Comparison of ENCODE assay signal across 8 cellular contexts in genomic region chr5:4700082-4700481, GRCh38.
DNase-seq lines count a peak whose midpoint lies in the region; ATAC-seq and TF ChIP-seq lines count a peak whose summit lies in the region.

No MANE protein-coding gene starts in this region.

- no peaks in the 10 kb centered on the region for H3K9me3 ChIP-seq in NT2/D1 (ENCODE audit: insufficient read depth, low read length)

- H3K4me3 ChIP-seq in HL-60 (replicated peaks; ENCODE audit: insufficient read depth, low read length) = no peak overlapping the region
- no peak overlapping the region for H3K4me3 ChIP-seq in NT2/D1 (ENCODE audit: insufficient read length, low read depth)

- ATAC-seq in esophagus mucosa = peak; percentile 86

- no peaks in the 10 kb centered on the region for H3K4me1 ChIP-seq in NT2/D1 (ENCODE audit: insufficient read depth, insufficient read length)

- peak; percentile 4 for TF ChIP-seq CTCF in HL-60 (IDR thresholded peaks at IDR 0.05; ENCODE audit: insufficient read depth, low read length)

- H3K9ac ChIP-seq in NT2/D1 (ENCODE audit: insufficient read length, low read depth) = no peak overlapping the region

- H3K27ac ChIP-seq in HL-60 (replicated peaks) = no peak overlapping the region

- intact Hi-C loops in posterior cingulate gyrus (cut with DNase I) = no loop called here

- DNase-seq in AML-193 (lab: John Stamatoyannopoulos, UW) = peak; percentile 13 to 20
- peak in 1 of 2 experiments; percentile 40 for DNase-seq in HL-60 (ENCODE audit: low read depth in 1 of 2, low spot score in 1 of 2)
- DNase-seq in NT2/D1 (ENCODE audit: low read depth, low spot score) = peak; percentile 40
- peak; percentile 52 to 95 (median 80) for DNase-seq in posterior cingulate gyrus
- no peak for DNase-seq in cerebellar nuclear complex (lab: John Stamatoyannopoulos, UW)
- no peak for DNase-seq in cerebellum (ENCODE audit: low spot score)
- DNase-seq in activated naive CD4-positive, alpha-beta T cell treated with anti-CD3 and anti-CD28 coated beads, Interleukin-2, amount 50 U/mL, for 16 hours = no peak

- no peaks in the 10 kb centered on the region for H3K36me3 ChIP-seq in NT2/D1 (ENCODE audit: insufficient read depth, insufficient read length, low read length)

- H3K27me3 ChIP-seq in HL-60 (ENCODE audit: insufficient read depth, poor library complexity, severe bottlenecking) = no peaks in the 10 kb centered on the region
- no peaks in the 10 kb centered on the region for H3K27me3 ChIP-seq in NT2/D1 (ENCODE audit: insufficient read depth, insufficient read length)

Comparison
In these comparisons a context has a peak if more than half of its experiments do, and no peak if none do; other contexts are left out.
1. DNase-seq: peak in AML-193 (2 of 2), NT2/D1 (single experiment) and posterior cingulate gyrus (10 of 10); none in cerebellar nuclear complex (0 of 2), cerebellum (single experiment) and activated naive CD4-positive, alpha-beta T cell treated with anti-CD3 and anti-CD28 coated beads, Interleukin-2, amount 50 U/mL, for 16 hours (single experiment).